In genomic region chr3:121594850-121595249, GRCh38 we compare ENCODE assay signal across 1 cellular context.
TF ChIP-seq lines count a peak whose summit lies in the region.

No MANE protein-coding gene starts in this region.

TF ChIP-seq in WTC11, 78 proteins besides CTCF, POLR2A, EP300 and RAD21 (continued from another document):
- no peak for TF ChIP-seq ZNF281 (CRISPR knock-in tag; IDR thresholded peaks at IDR 0.05)
- no peak for TF ChIP-seq STAT6 (CRISPR knock-in tag; conservative IDR thresholded peaks at IDR 0.05; ENCODE audit: low read depth)
- TF ChIP-seq, protein P1, sequence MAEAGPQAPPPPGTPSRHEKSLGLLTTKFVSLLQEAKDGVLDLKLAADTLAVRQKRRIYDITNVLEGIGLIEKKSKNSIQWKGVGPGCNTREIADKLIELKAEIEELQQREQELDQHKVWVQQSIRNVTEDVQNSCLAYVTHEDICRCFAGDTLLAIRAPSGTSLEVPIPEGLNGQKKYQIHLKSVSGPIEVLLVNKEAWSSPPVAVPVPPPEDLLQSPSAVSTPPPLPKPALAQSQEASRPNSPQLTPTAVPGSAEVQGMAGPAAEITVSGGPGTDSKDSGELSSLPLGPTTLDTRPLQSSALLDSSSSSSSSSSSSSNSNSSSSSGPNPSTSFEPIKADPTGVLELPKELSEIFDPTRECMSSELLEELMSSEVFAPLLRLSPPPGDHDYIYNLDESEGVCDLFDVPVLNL (CRISPR knock-in tag; IDR thresholded peaks at IDR 0.05; ENCODE audit: borderline replicate concordance, low read depth): no peak
- TF ChIP-seq PRDM15 (CRISPR knock-in tag; IDR thresholded peaks at IDR 0.05): no peak
- TF ChIP-seq FOXK1 (CRISPR knock-in tag; IDR thresholded peaks at IDR 0.05): no peak
- TF ChIP-seq ZNF219 (CRISPR knock-in tag; IDR thresholded peaks at IDR 0.05; ENCODE audit: borderline replicate concordance): no peak
- no peak for TF ChIP-seq CBFB (CRISPR knock-in tag; IDR thresholded peaks at IDR 0.05; ENCODE audit: low read depth)
- no peak for TF ChIP-seq ETV6 (CRISPR knock-in tag; IDR thresholded peaks at IDR 0.05)
- TF ChIP-seq, protein P2, sequence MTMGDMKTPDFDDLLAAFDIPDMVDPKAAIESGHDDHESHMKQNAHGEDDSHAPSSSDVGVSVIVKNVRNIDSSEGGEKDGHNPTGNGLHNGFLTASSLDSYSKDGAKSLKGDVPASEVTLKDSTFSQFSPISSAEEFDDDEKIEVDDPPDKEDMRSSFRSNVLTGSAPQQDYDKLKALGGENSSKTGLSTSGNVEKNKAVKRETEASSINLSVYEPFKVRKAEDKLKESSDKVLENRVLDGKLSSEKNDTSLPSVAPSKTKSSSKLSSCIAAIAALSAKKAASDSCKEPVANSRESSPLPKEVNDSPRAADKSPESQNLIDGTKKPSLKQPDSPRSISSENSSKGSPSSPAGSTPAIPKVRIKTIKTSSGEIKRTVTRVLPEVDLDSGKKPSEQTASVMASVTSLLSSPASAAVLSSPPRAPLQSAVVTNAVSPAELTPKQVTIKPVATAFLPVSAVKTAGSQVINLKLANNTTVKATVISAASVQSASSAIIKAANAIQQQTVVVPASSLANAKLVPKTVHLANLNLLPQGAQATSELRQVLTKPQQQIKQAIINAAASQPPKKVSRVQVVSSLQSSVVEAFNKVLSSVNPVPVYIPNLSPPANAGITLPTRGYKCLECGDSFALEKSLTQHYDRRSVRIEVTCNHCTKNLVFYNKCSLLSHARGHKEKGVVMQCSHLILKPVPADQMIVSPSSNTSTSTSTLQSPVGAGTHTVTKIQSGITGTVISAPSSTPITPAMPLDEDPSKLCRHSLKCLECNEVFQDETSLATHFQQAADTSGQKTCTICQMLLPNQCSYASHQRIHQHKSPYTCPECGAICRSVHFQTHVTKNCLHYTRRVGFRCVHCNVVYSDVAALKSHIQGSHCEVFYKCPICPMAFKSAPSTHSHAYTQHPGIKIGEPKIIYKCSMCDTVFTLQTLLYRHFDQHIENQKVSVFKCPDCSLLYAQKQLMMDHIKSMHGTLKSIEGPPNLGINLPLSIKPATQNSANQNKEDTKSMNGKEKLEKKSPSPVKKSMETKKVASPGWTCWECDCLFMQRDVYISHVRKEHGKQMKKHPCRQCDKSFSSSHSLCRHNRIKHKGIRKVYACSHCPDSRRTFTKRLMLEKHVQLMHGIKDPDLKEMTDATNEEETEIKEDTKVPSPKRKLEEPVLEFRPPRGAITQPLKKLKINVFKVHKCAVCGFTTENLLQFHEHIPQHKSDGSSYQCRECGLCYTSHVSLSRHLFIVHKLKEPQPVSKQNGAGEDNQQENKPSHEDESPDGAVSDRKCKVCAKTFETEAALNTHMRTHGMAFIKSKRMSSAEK (CRISPR knock-in tag; IDR thresholded peaks at IDR 0.05; ENCODE audit: borderline replicate concordance): no peak
- TF ChIP-seq NFATC4 (CRISPR knock-in tag; IDR thresholded peaks at IDR 0.05): no peak
- no peak for TF ChIP-seq TEAD1 (CRISPR knock-in tag; IDR thresholded peaks at IDR 0.05)
- TF ChIP-seq ATF6 (CRISPR knock-in tag; IDR thresholded peaks at IDR 0.05): no peak
- TF ChIP-seq, protein P3, sequence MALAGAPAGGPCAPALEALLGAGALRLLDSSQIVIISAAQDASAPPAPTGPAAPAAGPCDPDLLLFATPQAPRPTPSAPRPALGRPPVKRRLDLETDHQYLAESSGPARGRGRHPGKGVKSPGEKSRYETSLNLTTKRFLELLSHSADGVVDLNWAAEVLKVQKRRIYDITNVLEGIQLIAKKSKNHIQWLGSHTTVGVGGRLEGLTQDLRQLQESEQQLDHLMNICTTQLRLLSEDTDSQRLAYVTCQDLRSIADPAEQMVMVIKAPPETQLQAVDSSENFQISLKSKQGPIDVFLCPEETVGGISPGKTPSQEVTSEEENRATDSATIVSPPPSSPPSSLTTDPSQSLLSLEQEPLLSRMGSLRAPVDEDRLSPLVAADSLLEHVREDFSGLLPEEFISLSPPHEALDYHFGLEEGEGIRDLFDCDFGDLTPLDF (CRISPR knock-in tag; IDR thresholded peaks at IDR 0.05): no peak
- TF ChIP-seq CDX4 (CRISPR knock-in tag; IDR thresholded peaks at IDR 0.05; ENCODE audit: borderline replicate concordance): no peak
- no peak for TF ChIP-seq NFE2L1 (CRISPR knock-in tag; IDR thresholded peaks at IDR 0.05)
- no peak for TF ChIP-seq IRF2 (CRISPR knock-in tag; IDR thresholded peaks at IDR 0.05; ENCODE audit: borderline replicate concordance, low read depth)
- TF ChIP-seq NR1H2 (CRISPR knock-in tag; IDR thresholded peaks at IDR 0.05): no peak
TF ChIP-seq in WTC11: peak in this region for 0.
